ENCODE assay signal across 22 cellular contexts in the genomic region with DNA sequence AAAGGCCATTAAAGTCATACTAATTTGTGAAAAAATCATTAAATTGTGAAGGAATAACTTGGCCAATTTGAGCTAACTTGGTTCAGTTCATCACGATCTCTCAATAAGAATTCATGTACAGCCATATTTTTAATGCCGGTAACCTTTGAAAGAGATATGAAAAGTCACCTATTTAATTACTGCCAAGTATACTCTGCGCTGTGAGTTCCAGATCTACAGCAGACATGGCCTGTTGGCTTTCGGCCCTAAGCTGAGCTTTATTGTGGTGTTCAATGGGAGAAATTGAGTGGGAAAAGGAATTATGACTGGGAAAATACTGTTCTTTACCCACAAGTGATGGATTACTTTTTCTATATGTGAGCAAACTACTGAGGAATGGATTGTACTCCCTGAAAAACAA.
"Had no signal": no experiment of that assay in that cellular context is flagged by ENCODE, and none has a peak within 500 bp of the region (broad histone marks: within the 10 kb centered on the region; RNA-seq: fewer than 3 reads in every experiment).

No MANE protein-coding gene starts in this region.

- H3K27ac ChIP-seq: colonic mucosa, epithelial cell of prostate, esophagus squamous epithelium, gastrocnemius medialis, left lung, lower lobe of right lung had no signal

- H3K9me3 ChIP-seq: colonic mucosa, esophagus squamous epithelium, gastrocnemius medialis, heart right ventricle, left lung, lower lobe of right lung had no signal

- DNase-seq: colonic mucosa; cortex of kidney; effector CD8-positive, alpha-beta T cell; effector memory CD8-positive, alpha-beta T cell; endodermal cell; erythroblast; esophagus squamous epithelium; foreskin fibroblast; foreskin melanocyte; gastrocnemius medialis; glutamatergic neuron; head of caudate nucleus; heart right ventricle; hippocampal formation; left cardiac atrium; lower lobe of right lung; mesenchymal stem cell; midbrain; naive thymus-derived CD4-positive, alpha-beta T cell had no signal

- H3K4me1 ChIP-seq: colonic mucosa, esophagus squamous epithelium, left lung, lower lobe of right lung had no signal

- ATAC-seq: effector memory CD8-positive, alpha-beta T cell; esophagus mucosa; gastrocnemius medialis; left cardiac atrium; left lung; lower lobe of right lung; naive thymus-derived CD4-positive, alpha-beta T cell had no signal

- H3K4me3 ChIP-seq: colonic mucosa, esophagus squamous epithelium, gastrocnemius medialis, heart right ventricle, left lung, lower lobe of right lung had no signal

- H3K36me3 ChIP-seq: colonic mucosa, gastrocnemius medialis, heart right ventricle, left lung, lower lobe of right lung had no signal

- H3K27me3 ChIP-seq: colonic mucosa, esophagus squamous epithelium, gastrocnemius medialis, heart right ventricle, left lung had no signal
